ENCODE assay signal across 11 cellular contexts in genomic region chr4:109801895-109802319, GRCh38. TPM values are rescaled to one million over a fixed set of nuclear protein-coding genes. Genes with fewer than 3 reads are reported as not detected.
DNase-seq lines count a peak whose midpoint lies in the region; ATAC-seq, FAIRE-seq and TF ChIP-seq lines count a peak whose summit lies in the region.
"Had no signal": no experiment of that assay in that cellular context is flagged by ENCODE, and none has a peak within 500 bp of the region (broad histone marks: within the 10 kb centered on the region; RNA-seq: fewer than 3 reads in every experiment).

TSS of gene CFI (minus strand) at chr4:109801999. CDS start at chr4:109801971, 28 bp downstream.

- TF ChIP-seq CTCF in bronchial epithelial cell (IDR thresholded peaks at IDR 0.05; ENCODE audit: insufficient read depth, low read length, severe bottlenecking), result no peak
- TF ChIP-seq CTCF in testis (IDR thresholded peaks at IDR 0.05), result no peak
- no peak for TF ChIP-seq CTCF in BE2C (IDR thresholded peaks at IDR 0.05; ENCODE audit: low read depth, low read length)

- DNase-seq in HTR-8/SVneo (ENCODE audit: insufficient read length, low spot score), result peak; percentile 41
- peak; percentile 55 for DNase-seq in bronchial epithelial cell (ENCODE audit: low read depth)
- DNase-seq in testis, result no peak
- DNase-seq in BE2C, result no peak
- DNase-seq in globus pallidus (ENCODE audit: low spot score), result no peak
- DNase-seq: activated CD4-positive, alpha-beta T cell treated with anti-CD3 and anti-CD28 coated beads, Interleukin-2, amount 50 U/mL, for 48 hours; NCI-H774 had no signal

- intact Hi-C loops in testis (cut with DNase I; ENCODE audit: low total_unique reads), result no loop called here

- H3K36me3 ChIP-seq in bronchial epithelial cell (ENCODE audit: control insufficient read depth, insufficient read depth, low read length) (no peaks in the 10 kb centered on the region), testis (ENCODE audit: low read depth, missing control alignments) (no peaks in the 10 kb centered on the region), BE2C (no peaks in the 10 kb centered on the region)

- no peak for FAIRE-seq in HTR-8/SVneo (lab: Jason Lieb, UNC)
- no peak for FAIRE-seq in bronchial epithelial cell (lab: Jason Lieb, UNC)

- no peak within 1 kb of the TSS for H3K4me3 ChIP-seq in bronchial epithelial cell (ENCODE audit: low read depth, low read length)
- no peak within 1 kb of the TSS for H3K4me3 ChIP-seq in testis
- no peak within 1 kb of the TSS for H3K4me3 ChIP-seq in BE2C (ENCODE audit: low read depth, low read length)

- no peak for TF ChIP-seq POLR2A in testis (IDR thresholded peaks at IDR 0.05)

- H3K27ac ChIP-seq in layer of hippocampus (ENCODE audit: low read depth, low read length) (peak within 1 kb of the TSS; percentile 21), testis (no peak within 1 kb of the TSS)
- H3K27ac ChIP-seq: epithelial cell of prostate had no signal

- 35 to 45% methylated on average over 2 of the region's 2 CpGs for WGBS in testis, 2 donors

- H3K27me3 ChIP-seq in bronchial epithelial cell (ENCODE audit: control insufficient read depth, insufficient read depth, low read length) (no peaks in the 10 kb centered on the region), layer of hippocampus (ENCODE audit: control insufficient read depth, insufficient read depth, low read length) (no peaks in the 10 kb centered on the region), testis (no peaks in the 10 kb centered on the region), BE2C (no peaks in the 10 kb centered on the region)

- H3K9me3 ChIP-seq in testis, result no peaks in the 10 kb centered on the region
- H3K9me3 ChIP-seq in BE2C, result no peaks in the 10 kb centered on the region

- H3K4me1 ChIP-seq in testis, result no peaks in the 10 kb centered on the region
- no peaks in the 10 kb centered on the region for H3K4me1 ChIP-seq in BE2C

- ATAC-seq in GM18867 (IDR thresholded peaks at IDR 0.05; ENCODE audit: unreplicated experiment), result no peak
- no peak for ATAC-seq in HG02973 (IDR thresholded peaks at IDR 0.05; ENCODE audit: unreplicated experiment)

RNA-seq across cellular contexts. Expression of gene CFI, which starts in this region (rescaled TPM):
- total RNA-seq in bronchial epithelial cell, result 0.13 TPM in 1 of 2 replicates, not detected in the other
- total RNA-seq in testis, result 10 to 100 TPM in 1 of 2 donors, 1 to 10 TPM in 1; 4.3 to 24.5 TPM
- polyA plus RNA-seq in testis (ENCODE audit: insufficient read depth, low read depth, low replicate concordance), result 26.0 TPM
- polyA plus RNA-seq in BE2C (2012; ENCODE audit: insufficient read depth, insufficient read length, low read depth), result not detected

Comparison
In these comparisons a context has a peak if more than half of its experiments do, and no peak if none do; other contexts are left out.
1. Peak in DNase-seq in bronchial epithelial cell; RNA of the gene not detected or under 1 TPM.